Comparison of ENCODE assay signal across 15 cellular contexts in the genomic region with DNA sequence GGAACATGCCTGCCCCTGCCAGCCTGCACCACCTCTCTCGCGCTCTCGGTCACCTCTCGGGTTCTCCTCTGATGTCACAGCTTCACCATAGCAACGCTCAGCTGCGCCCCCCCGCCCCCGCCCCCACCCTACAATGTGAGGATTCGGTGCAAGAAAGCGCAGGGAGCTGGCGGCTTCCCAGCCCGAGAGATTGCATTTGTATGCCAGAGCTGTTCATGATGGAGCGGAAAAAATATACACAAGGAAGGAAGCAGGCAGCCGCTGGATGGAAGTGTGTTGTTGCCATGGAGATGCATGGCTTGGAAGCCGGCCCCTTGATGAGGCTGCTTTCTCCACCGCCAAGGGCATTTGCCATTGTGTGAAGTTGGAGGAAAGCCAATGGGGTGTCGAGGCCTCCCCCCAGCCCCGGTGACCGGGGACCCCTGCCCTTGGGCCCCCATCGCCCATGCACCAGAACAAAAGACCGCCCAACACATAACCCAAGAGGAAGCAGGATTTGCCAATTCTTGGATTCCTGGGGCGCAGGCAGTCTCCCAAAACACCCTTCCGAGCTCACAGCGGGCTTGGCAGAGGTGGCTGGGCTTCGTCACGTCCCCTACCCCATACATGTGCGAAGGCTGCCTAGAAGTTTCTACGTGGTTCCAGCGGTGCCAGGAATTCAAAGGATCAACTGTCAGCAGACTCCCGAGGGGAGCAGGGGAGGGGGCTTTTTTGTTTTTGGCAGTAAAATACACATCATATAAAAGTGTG.
DNase-seq lines count a peak whose midpoint lies in the region; ATAC-seq and TF ChIP-seq lines count a peak whose summit lies in the region.
"Had no signal": no experiment of that assay in that cellular context is flagged by ENCODE, and none has a peak within 500 bp of the region (broad histone marks: within the 10 kb centered on the region; RNA-seq: fewer than 3 reads in every experiment).

No MANE protein-coding gene starts in this region.

- H3K4me3 Mint-ChIP-seq in brain = peak overlapping the region; percentile 15 to 64 (median 49)
- H3K4me3 Mint-ChIP-seq: activated CD4-positive, alpha-beta memory T cell treated with anti-CD3 and anti-CD28 coated beads for 36 hours; dendritic cell treated with granulocyte-macrophage colony-stimulating factor and Interleukin-4, amounts not matched to agents 40 ng/mL and 50 ng/mL, for 4 days; T-helper 2 cell treated with Interferon-gamma antibody and Interleukin-4, amounts not matched to agents 5 μg/mL and 100 μg/mL, for 36 hours had no signal

- H3K4me1 ChIP-seq in hepatocyte (ENCODE audit: insufficient read depth) = peaks cover 3% of the 10 kb centered on the region
- H3K4me1 ChIP-seq: uterus had no signal

- no peaks in the 10 kb centered on the region for H3K9me2 ChIP-seq in hepatocyte (replicated peaks; ENCODE audit: insufficient read depth)

- peak overlapping the region; percentile 49 for H3K27ac ChIP-seq in hepatocyte
- H3K27ac ChIP-seq: HL-60 had no signal

- H2AFZ ChIP-seq in hepatocyte = no peak overlapping the region

- TF ChIP-seq CTCF in brain (conservative IDR thresholded peaks at IDR 0.05) = no peak
- TF ChIP-seq CTCF in hepatocyte (IDR thresholded peaks at IDR 0.05; ENCODE audit: poor library complexity) = no peak

- no peaks in the 10 kb centered on the region for H3K36me3 ChIP-seq in hepatocyte (replicated peaks; ENCODE audit: insufficient read depth, low read depth)
- H3K36me3 ChIP-seq: uterus had no signal

- H3K4me1 Mint-ChIP-seq in brain = peaks cover 77% of the 10 kb centered on the region

- ATAC-seq in HG03520 (IDR thresholded peaks at IDR 0.05; ENCODE audit: unreplicated experiment) = no peak

- 82% methylated on average over 22 of the region's 30 CpGs for WGBS in hepatocyte (ENCODE audit: low lambda C conversion rate, missing lambda C conversion rate)

- H4K20me1 ChIP-seq in hepatocyte (ENCODE audit: insufficient read depth, poor library complexity, severe bottlenecking) = no peaks in the 10 kb centered on the region

- DNase-seq in DMS79 (lab: John Stamatoyannopoulos, UW) (peak; percentile 11), hepatocyte (ENCODE audit: low spot score) (peak; percentile 38), posterior cingulate gyrus (peak; percentile 36 to 95 (median 74)), pons (ENCODE audit: low spot score) (no peak), SKM-1 (lab: John Stamatoyannopoulos, UW; ENCODE audit: unreplicated experiment) (no peak)
- DNase-seq in stimulated activated naive CD4-positive, alpha-beta T cell (lab: John Stamatoyannopoulos, UW) = no peak
- DNase-seq: NCI-H446 treated with DMSO at 0.1 percent for 48 hours had no signal

- H3K27ac Mint-ChIP-seq in brain = peak overlapping the region; percentile 87 to 99 (median 96)
- H3K27ac Mint-ChIP-seq: activated CD4-positive, alpha-beta memory T cell treated with anti-CD3 and anti-CD28 coated beads for 36 hours; dendritic cell treated with granulocyte-macrophage colony-stimulating factor and Interleukin-4, amounts not matched to agents 40 ng/mL and 50 ng/mL, for 4 days had no signal

- H3K4me3 ChIP-seq in hepatocyte = no peak overlapping the region
- H3K4me3 ChIP-seq: smooth muscle cell, uterus had no signal

- no peaks in the 10 kb centered on the region for H3K9me3 Mint-ChIP-seq in brain
- H3K9me3 Mint-ChIP-seq: activated CD4-positive, alpha-beta memory T cell treated with anti-CD3 and anti-CD28 coated beads for 36 hours; dendritic cell treated with granulocyte-macrophage colony-stimulating factor and Interleukin-4, amounts not matched to agents 40 ng/mL and 50 ng/mL, for 4 days; T-helper 2 cell treated with Interferon-gamma antibody and Interleukin-4, amounts not matched to agents 5 μg/mL and 100 μg/mL, for 36 hours had no signal

- H3K79me2 ChIP-seq in hepatocyte = no peaks in the 10 kb centered on the region

- intact Hi-C loops in posterior cingulate gyrus (cut with DNase I) = loop anchor here (10.0 kb wide), 1 partner anchor 73 kb away; no protein-coding TSS in a partner anchor

- no peaks in the 10 kb centered on the region for H3K9me3 ChIP-seq in hepatocyte (ENCODE audit: low read depth)
- H3K9me3 ChIP-seq: uterus had no signal

- peaks cover 51% of the 10 kb centered on the region for H3K36me3 Mint-ChIP-seq in brain

- H3K27me3 ChIP-seq in hepatocyte = no peaks in the 10 kb centered on the region
- H3K27me3 ChIP-seq: uterus had no signal

- H3K4me2 ChIP-seq in hepatocyte = no peak overlapping the region
- H3K4me2 ChIP-seq: smooth muscle cell had no signal

- H3K27me3 Mint-ChIP-seq in brain = no peaks in the 10 kb centered on the region
- H3K27me3 Mint-ChIP-seq: activated CD4-positive, alpha-beta memory T cell treated with anti-CD3 and anti-CD28 coated beads for 36 hours; dendritic cell treated with granulocyte-macrophage colony-stimulating factor and Interleukin-4, amounts not matched to agents 40 ng/mL and 50 ng/mL, for 4 days had no signal

Comparison
In these comparisons a context has a peak if more than half of its experiments do, and no peak if none do; other contexts are left out.
1. DNase-seq: peak in DMS79 (single experiment), hepatocyte (single experiment) and posterior cingulate gyrus (10 of 10); none in pons (single experiment), stimulated activated naive CD4-positive, alpha-beta T cell (0 of 6) and SKM-1 (single experiment).